Comparison of ENCODE assay signal across 10 cellular contexts in the genomic region with DNA sequence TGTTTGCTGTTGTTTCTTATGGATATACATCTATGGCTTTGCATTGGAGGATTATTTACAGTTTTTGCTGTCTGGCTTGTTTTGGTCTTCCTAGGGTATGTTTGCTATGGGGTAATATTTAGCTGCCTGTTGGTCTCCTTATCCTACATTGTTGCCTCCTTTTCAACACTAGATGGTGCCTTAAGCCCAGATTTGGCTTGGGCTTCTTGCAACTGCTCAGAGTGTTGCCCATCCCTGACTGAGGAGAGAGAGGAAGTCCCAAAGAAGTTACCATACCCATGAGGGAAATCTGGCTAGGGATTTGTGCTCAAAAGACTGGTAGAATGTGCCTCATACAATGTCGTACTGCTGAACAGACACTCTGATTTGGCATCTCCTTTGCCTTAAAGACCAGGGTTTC.
DNase-seq lines count a peak whose midpoint lies in the region; ATAC-seq and TF ChIP-seq lines count a peak whose summit lies in the region.
"Had no signal": no experiment of that assay in that cellular context is flagged by ENCODE, and none has a peak within 500 bp of the region (broad histone marks: within the 10 kb centered on the region; RNA-seq: fewer than 3 reads in every experiment).

No MANE protein-coding gene starts in this region.

- no peaks in the 10 kb centered on the region for H3K27me3 ChIP-seq in MM.1S (replicated peaks; ENCODE audit: insufficient read depth, low read length)
- peaks cover 21% of the 10 kb centered on the region for H3K27me3 ChIP-seq in gastroesophageal sphincter
- H3K27me3 ChIP-seq in psoas muscle (ENCODE audit: insufficient read depth in 3 of 3, low read length in 2 of 3): no peaks in the 10 kb centered on the region

- H3K4me2 ChIP-seq in MM.1S (ENCODE audit: low read depth, low read length): no peak overlapping the region

- H3K9ac ChIP-seq in MM.1S (ENCODE audit: low read length): no peak overlapping the region

- H3K36me3 ChIP-seq in MM.1S (replicated peaks; ENCODE audit: insufficient read depth, low read length) (no peaks in the 10 kb centered on the region), gastroesophageal sphincter (no peaks in the 10 kb centered on the region), psoas muscle (ENCODE audit: insufficient read depth in 1 of 2, low read depth in 1 of 2) (no peaks in the 10 kb centered on the region)

- H3K4me3 Mint-ChIP-seq in activated naive CD4-positive, alpha-beta T cell treated with anti-CD3 and anti-CD28 coated beads, Interleukin-2, amount 10 ng/mL, durations not matched to agents 7 days and 5 days: no peak overlapping the region
- H3K4me3 Mint-ChIP-seq in nephron progenitor cell: no peak overlapping the region
- H3K4me3 Mint-ChIP-seq: activated naive CD4-positive, alpha-beta T cell treated with anti-CD3 and anti-CD28 coated beads, Interleukin-2, amount 50 U/mL, for 24 hours had no signal

- no peak overlapping the region for H3K27ac ChIP-seq in MM.1S (ENCODE audit: low read length)
- peak overlapping the region; percentile 40; the same call in 1 of the 2 replicates for H3K27ac ChIP-seq in VCaP
- no peak overlapping the region for H3K27ac ChIP-seq in gastroesophageal sphincter
- H3K27ac ChIP-seq in psoas muscle: no peak overlapping the region
- H3K27ac ChIP-seq: skin epidermis had no signal

- H3F3A ChIP-seq in MM.1S (ENCODE audit: insufficient read depth, low read length): peaks cover 7% of the 10 kb centered on the region

- H3K4me1 Mint-ChIP-seq in activated naive CD4-positive, alpha-beta T cell treated with anti-CD3 and anti-CD28 coated beads, Interleukin-2, amount 10 ng/mL, durations not matched to agents 7 days and 5 days: peaks cover 22% of the 10 kb centered on the region
- H3K4me1 Mint-ChIP-seq in nephron progenitor cell: no peaks in the 10 kb centered on the region

- TF ChIP-seq POLR2A in gastroesophageal sphincter (IDR thresholded peaks at IDR 0.05): no peak

- no peak overlapping the region for H2AFZ ChIP-seq in MM.1S (ENCODE audit: low read length)

- H3K27ac Mint-ChIP-seq in activated naive CD4-positive, alpha-beta T cell treated with anti-CD3 and anti-CD28 coated beads, Interleukin-2, amount 10 ng/mL, durations not matched to agents 7 days and 5 days: no peak overlapping the region
- H3K27ac Mint-ChIP-seq in nephron progenitor cell: no peak overlapping the region

- H3K79me2 ChIP-seq in MM.1S (ENCODE audit: low read length): no peaks in the 10 kb centered on the region

- H3K9me2 ChIP-seq in MM.1S (replicated peaks; ENCODE audit: insufficient read depth, low read length): no peaks in the 10 kb centered on the region

- H3K9me3 Mint-ChIP-seq in activated naive CD4-positive, alpha-beta T cell treated with anti-CD3 and anti-CD28 coated beads, Interleukin-2, amount 10 ng/mL, durations not matched to agents 7 days and 5 days: peaks cover 14% of the 10 kb centered on the region
- peaks cover 28% of the 10 kb centered on the region for H3K9me3 Mint-ChIP-seq in nephron progenitor cell

- intact Hi-C loops in psoas muscle (cut with DNase I): loop anchor here in 1 of 2 donors (10.0 kb wide), 1 partner anchor 195 kb away; no protein-coding TSS in a partner anchor

- TF ChIP-seq EP300 in gastroesophageal sphincter (IDR thresholded peaks at IDR 0.05): no peak

- peaks cover 6% of the 10 kb centered on the region for H3K36me3 Mint-ChIP-seq in activated naive CD4-positive, alpha-beta T cell treated with anti-CD3 and anti-CD28 coated beads, Interleukin-2, amount 10 ng/mL, durations not matched to agents 7 days and 5 days
- H3K36me3 Mint-ChIP-seq in nephron progenitor cell (ENCODE audit: low read depth): no peaks in the 10 kb centered on the region

- H4K20me1 ChIP-seq in MM.1S (ENCODE audit: insufficient read depth, low read length): no peaks in the 10 kb centered on the region

- no peak overlapping the region for H3K4me3 ChIP-seq in MM.1S (ENCODE audit: low read length)
- H3K4me3 ChIP-seq in gastroesophageal sphincter: no peak overlapping the region
- H3K4me3 ChIP-seq in psoas muscle: no peak overlapping the region
- H3K4me3 ChIP-seq: skin epidermis had no signal

- peak; percentile 66 for TF ChIP-seq CTCF in MM.1S (IDR thresholded peaks at IDR 0.05; ENCODE audit: low read length)
- peak; percentile 86 for TF ChIP-seq CTCF in VCaP (conservative IDR thresholded peaks at IDR 0.05)
- TF ChIP-seq CTCF in nephron progenitor cell (IDR thresholded peaks at IDR 0.05): peak; percentile 47
- TF ChIP-seq CTCF in gastroesophageal sphincter (IDR thresholded peaks at IDR 0.05): no peak
- no peak for TF ChIP-seq CTCF in psoas muscle (IDR thresholded peaks at IDR 0.05)

- H3K27me3 Mint-ChIP-seq in activated naive CD4-positive, alpha-beta T cell treated with anti-CD3 and anti-CD28 coated beads, Interleukin-2, amount 10 ng/mL, durations not matched to agents 7 days and 5 days: no peaks in the 10 kb centered on the region
- H3K27me3 Mint-ChIP-seq in nephron progenitor cell (ENCODE audit: low read depth, poor library complexity): no peaks in the 10 kb centered on the region

- ATAC-seq in gastroesophageal sphincter (no peak), psoas muscle (no peak)

- peaks cover 13% of the 10 kb centered on the region for H3K4me1 ChIP-seq in MM.1S (ENCODE audit: low read length)
- H3K4me1 ChIP-seq in gastroesophageal sphincter: no peaks in the 10 kb centered on the region
- no peaks in the 10 kb centered on the region for H3K4me1 ChIP-seq in psoas muscle

- peak; percentile 38 for DNase-seq in activated naive CD4-positive, alpha-beta T cell treated with anti-CD3 and anti-CD28 coated beads, Interleukin-2, amount 10 ng/mL, durations not matched to agents 7 days and 5 days
- DNase-seq in activated naive CD4-positive, alpha-beta T cell treated with anti-CD3 and anti-CD28 coated beads, Interleukin-2, amount 50 U/mL, for 16 hours: no peak
- peak; percentile 66 for DNase-seq in MM.1S
- DNase-seq in nephron progenitor cell: peak; percentile 19
- no peak for DNase-seq in cerebellar nuclear complex (lab: John Stamatoyannopoulos, UW)
- DNase-seq in psoas muscle: no peak

- WGBS in gastroesophageal sphincter (ENCODE audit: low coverage in 1 of 2), 2 donors: 56% methylated on average over 1 of the region's 1 CpG; no CpG with 5 or more reads in 1 of the 2 donors
- 18 to 38% (median 36%) methylated on average over 1 of the region's 1 CpG for WGBS in psoas muscle, 3 donors

- CTCF ChIA-PET in activated naive CD4-positive, alpha-beta T cell treated with anti-CD3 and anti-CD28 coated beads, Interleukin-2, amount 10 ng/mL, durations not matched to agents 7 days and 5 days (lab: Charles Lee): interaction anchor here (0.6 to 3.1 kb wide), 19 partner anchors 10 to 321 kb away, joined by 3 to 53 read pairs (median 5); no protein-coding TSS in a partner anchor

- H3K9me3 ChIP-seq in MM.1S (replicated peaks; ENCODE audit: insufficient read depth, low read length) (no peaks in the 10 kb centered on the region), gastroesophageal sphincter (peaks cover 0 to 12% (median 0%) of the 10 kb centered on the region in 3 donors), psoas muscle (peaks cover 2% of the 10 kb centered on the region)

Comparison
In these comparisons a context has a peak if more than half of its experiments do, and no peak if none do; other contexts are left out.
1. DNase-seq: peak in activated naive CD4-positive, alpha-beta T cell treated with anti-CD3 and anti-CD28 coated beads, Interleukin-2, amount 10 ng/mL, durations not matched to agents 7 days and 5 days (single experiment), MM.1S (single experiment) and nephron progenitor cell (single experiment); none in activated naive CD4-positive, alpha-beta T cell treated with anti-CD3 and anti-CD28 coated beads, Interleukin-2, amount 50 U/mL, for 16 hours (single experiment), cerebellar nuclear complex (0 of 2) and psoas muscle (0 of 2).
2. CTCF ChIP-seq: peak in MM.1S (single experiment), VCaP (single experiment) and nephron progenitor cell (single experiment); none in gastroesophageal sphincter (0 of 4) and psoas muscle (single experiment).